Comparison of ENCODE assay signal across 21 cellular contexts in the genomic region with DNA sequence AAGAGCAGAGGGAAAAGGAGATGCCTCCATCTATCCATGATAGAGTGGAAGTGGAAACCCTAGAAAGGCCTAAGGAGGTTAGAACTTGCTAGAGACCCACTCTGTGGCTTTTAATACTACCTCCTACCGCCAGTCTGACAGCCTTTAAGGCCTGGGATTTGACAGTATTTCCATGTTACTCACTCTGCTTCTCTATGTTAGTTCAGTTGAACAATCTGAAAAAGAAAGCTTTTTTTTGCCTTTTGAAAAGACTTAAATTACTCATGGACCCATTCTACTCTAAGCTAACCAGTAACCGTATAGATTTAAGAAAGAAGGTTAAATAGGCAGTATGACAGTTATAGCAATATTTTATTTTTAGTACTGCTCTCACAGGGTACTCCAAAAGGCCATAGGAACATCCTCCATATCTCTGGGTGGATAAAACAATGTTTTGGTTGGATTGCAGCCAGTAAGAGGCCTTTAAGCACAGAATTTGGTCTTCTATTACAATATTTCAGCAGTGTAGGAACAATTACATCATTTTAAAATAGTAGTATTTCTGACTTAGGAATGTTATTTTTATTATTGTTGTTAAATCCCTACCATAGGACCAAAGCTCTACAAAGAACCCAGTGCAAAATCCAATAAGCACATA. TPM values are rescaled to one million over a fixed set of nuclear protein-coding genes. Genes with fewer than 3 reads are reported as not detected.
DNase-seq lines count a peak whose midpoint lies in the region; ATAC-seq and TF ChIP-seq lines count a peak whose summit lies in the region.
"Had no signal": no experiment of that assay in that cellular context is flagged by ENCODE, and none has a peak within 500 bp of the region (broad histone marks: within the 10 kb centered on the region; RNA-seq: fewer than 3 reads in every experiment).

No MANE protein-coding gene starts in this region.

- H3K4me3 Mint-ChIP-seq in activated T-cell treated with anti-CD3 and anti-CD28 coated beads, Interleukin-2, amount 50 U/mL, for 4 hours, result no peak overlapping the region
- no peak overlapping the region for H3K4me3 Mint-ChIP-seq in osteocyte (ENCODE audit: unreplicated experiment)
- no peak overlapping the region for H3K4me3 Mint-ChIP-seq in activated T-helper 1 cell treated with anti-CD3 and anti-CD28 coated beads, Interleukin-12 subunit alpha, Interleukin-12 subunit beta, Interleukin-2, Interleukin-4 antibody, amounts not matched to agents 30 ng/mL and 10 ng/mL and 1 ng/mL, durations not matched to agents 14 hours and 24 hours and 36 hours
- H3K4me3 Mint-ChIP-seq: neural crest cell had no signal

- no peak overlapping the region for H3K4me2 ChIP-seq in IMR-90 (ENCODE audit: low read depth, low read length)
- H3K4me2 ChIP-seq: hepatocyte had no signal

- H3K79me1 ChIP-seq in IMR-90 (ENCODE audit: low read depth in 1 of 2, low read length in 2 of 2), result peaks cover 0 to 3% of the 10 kb centered on the region in 2 experiments; a peak in 1 of 4 replicates

- no peaks in the 10 kb centered on the region for H3K4me1 ChIP-seq in IMR-90 (ENCODE audit: control insufficient read depth, insufficient read depth, low read length)
- H3K4me1 ChIP-seq in upper lobe of right lung, result no peaks in the 10 kb centered on the region
- H3K4me1 ChIP-seq in stomach, result no peaks in the 10 kb centered on the region
- H3K4me1 ChIP-seq: ascending aorta had no signal

- no peak overlapping the region for H2BK15ac ChIP-seq in IMR-90 (ENCODE audit: low read depth, low read length)

- peak; percentile 52 to 57 for ATAC-seq in activated T-cell treated with anti-CD3 and anti-CD28 coated beads, Interleukin-2, amount 50 U/mL, for 4 hours
- ATAC-seq in IMR-90 (ENCODE audit: low read depth), result peak; percentile 21
- ATAC-seq in upper lobe of right lung, result no peak

- no peaks in the 10 kb centered on the region for H3K9me3 Mint-ChIP-seq in activated T-cell treated with anti-CD3 and anti-CD28 coated beads, Interleukin-2, amount 50 U/mL, for 4 hours
- H3K9me3 Mint-ChIP-seq in osteocyte (ENCODE audit: unreplicated experiment), result no peaks in the 10 kb centered on the region
- H3K9me3 Mint-ChIP-seq in activated T-helper 1 cell treated with anti-CD3 and anti-CD28 coated beads, Interleukin-12 subunit alpha, Interleukin-12 subunit beta, Interleukin-2, Interleukin-4 antibody, amounts not matched to agents 30 ng/mL and 10 ng/mL and 1 ng/mL, durations not matched to agents 14 hours and 24 hours and 36 hours, result no peaks in the 10 kb centered on the region
- H3K9me3 Mint-ChIP-seq: neural crest cell had no signal

- H3K4me3 ChIP-seq in IMR-90 (ENCODE audit: insufficient read depth, low read depth, low read length), result no peak overlapping the region
- no peak overlapping the region for H3K4me3 ChIP-seq in choroid plexus epithelial cell (ENCODE audit: low read depth, low read length)
- no peak overlapping the region for H3K4me3 ChIP-seq in upper lobe of right lung
- H3K4me3 ChIP-seq in stomach, result no peak overlapping the region
- H3K4me3 ChIP-seq: ascending aorta, esophagus muscularis mucosa, hepatocyte, MG63 had no signal

- H3K4me1 Mint-ChIP-seq in activated T-cell treated with anti-CD3 and anti-CD28 coated beads, Interleukin-2, amount 50 U/mL, for 4 hours (ENCODE audit: low read depth), result peaks cover 7% of the 10 kb centered on the region
- H3K4me1 Mint-ChIP-seq in osteocyte (ENCODE audit: unreplicated experiment), result peaks cover 24% of the 10 kb centered on the region
- no peaks in the 10 kb centered on the region for H3K4me1 Mint-ChIP-seq in activated T-helper 1 cell treated with anti-CD3 and anti-CD28 coated beads, Interleukin-12 subunit alpha, Interleukin-12 subunit beta, Interleukin-2, Interleukin-4 antibody, amounts not matched to agents 30 ng/mL and 10 ng/mL and 1 ng/mL, durations not matched to agents 14 hours and 24 hours and 36 hours (ENCODE audit: low read depth)
- H3K4me1 Mint-ChIP-seq: neural crest cell had no signal

- POLR2A ChIA-PET in IMR-90 (lab: Charles Lee; ENCODE audit: unreplicated experiment), result no interaction called here

- H3K4ac ChIP-seq in IMR-90 (ENCODE audit: low read depth, low read length), result no peak overlapping the region

- dilution Hi-C loops in IMR-90 (cut with HindIII; ENCODE audit: low sequenced_read_pairs, unreplicated experiment), result no loop called here

- H4K5ac ChIP-seq in IMR-90 (ENCODE audit: low read depth, low read length), result no peak overlapping the region

- no peak overlapping the region for H2BK120ac ChIP-seq in IMR-90 (ENCODE audit: low read depth, low read length)

- H2AFZ ChIP-seq in IMR-90 (replicated peaks; ENCODE audit: low read length, poor library complexity), result no peak overlapping the region
- H2AFZ ChIP-seq: hepatocyte had no signal

- H2AK5ac ChIP-seq in IMR-90 (ENCODE audit: low read depth, low read length), result no peak overlapping the region

- DNase-seq in activated T-cell treated with anti-CD3 and anti-CD28 coated beads, Interleukin-2, amount 50 U/mL, for 4 hours, result no peak
- DNase-seq in activated T-cell treated with anti-CD3 and anti-CD28 coated beads, Interleukin-2, amount 50 U/mL, for 1 hour, result no peak
- DNase-seq in IMR-90 (peak; percentile 66), choroid plexus epithelial cell (ENCODE audit: low read depth) (peak; percentile 94), osteocyte (ENCODE audit: extremely low spot score, unreplicated experiment) (no peak), upper lobe of right lung (no peak), stomach (no peak)
- DNase-seq in activated T-helper 1 cell treated with anti-CD3 and anti-CD28 coated beads, Interleukin-12 subunit alpha, Interleukin-12 subunit beta, Interleukin-2, Interleukin-4 antibody, amounts not matched to agents 30 ng/mL and 10 ng/mL and 1 ng/mL, durations not matched to agents 14 hours and 24 hours and 36 hours (ENCODE audit: low spot score), result no peak
- DNase-seq: ACHN, activated gamma-delta T cell, DND-41, MG63, NCI-H187 treated with DMSO at 0.1 percent for 48 hours, NCI-H446 treated with DMSO at 0.1 percent for 48 hours had no signal

- no peak overlapping the region for H4K8ac ChIP-seq in IMR-90 (ENCODE audit: low read depth in 2 of 2, low read length in 2 of 2)

- no peak overlapping the region for H3K18ac ChIP-seq in IMR-90 (ENCODE audit: low read depth, low read length)

- H3K36me3 ChIP-seq in IMR-90 (ENCODE audit: control insufficient read depth, insufficient read depth, low read length), result peaks cover 24% of the 10 kb centered on the region
- H3K36me3 ChIP-seq in upper lobe of right lung, result peaks cover 52% of the 10 kb centered on the region
- H3K36me3 ChIP-seq in stomach, result peaks cover 22 to 66% (median 63%) of the 10 kb centered on the region in 4 donors

- no TSS peak for BruUV-seq in IMR-90 (replicated peaks; lab: Mats Ljungman, UMichigan)

- no peak overlapping the region for H3K27ac ChIP-seq in IMR-90 (ENCODE audit: insufficient read depth, low read length)
- no peak overlapping the region for H3K27ac ChIP-seq in upper lobe of right lung
- H3K27ac ChIP-seq in stomach, result no peak overlapping the region
- H3K27ac ChIP-seq: ascending aorta, esophagus muscularis mucosa, hepatocyte, VCaP had no signal

- intact Hi-C loops in IMR-90 (cut with micrococcal nuclease) (no loop called here), upper lobe of right lung (cut with DNase I) (no loop called here), stomach (cut with DNase I; ENCODE audit: low total_unique reads) (no loop called here)
- intact Hi-C loops in activated T-helper 1 cell treated with anti-CD3 and anti-CD28 coated beads, Interleukin-12 subunit alpha, Interleukin-12 subunit beta, Interleukin-2, Interleukin-4 antibody, amounts not matched to agents 30 ng/mL and 10 ng/mL and 1 ng/mL, durations not matched to agents 14 hours and 24 hours and 36 hours (cut with micrococcal nuclease), result no loop called here

- H3K9ac ChIP-seq in IMR-90 (ENCODE audit: low read depth, low read length), result no peak overlapping the region

- no peak overlapping the region for H2BK20ac ChIP-seq in IMR-90 (ENCODE audit: low read depth, low read length)

- in situ Hi-C loops in IMR-90 (cut with MboI; ENCODE audit: low sequenced_read_pairs), result no loop called here

- H3K27me3 ChIP-seq in IMR-90 (ENCODE audit: control insufficient read depth, insufficient read depth, low read length) (no peaks in the 10 kb centered on the region), upper lobe of right lung (no peaks in the 10 kb centered on the region), stomach (no peaks in the 10 kb centered on the region)
- H3K27me3 ChIP-seq: ascending aorta, esophagus muscularis mucosa, hepatocyte, MG63 had no signal

- H3K36me3 Mint-ChIP-seq in activated T-cell treated with anti-CD3 and anti-CD28 coated beads, Interleukin-2, amount 50 U/mL, for 4 hours (ENCODE audit: insufficient read depth), result peaks cover 11% of the 10 kb centered on the region
- peaks cover 36% of the 10 kb centered on the region for H3K36me3 Mint-ChIP-seq in osteocyte (ENCODE audit: unreplicated experiment)
- H3K36me3 Mint-ChIP-seq in activated T-helper 1 cell treated with anti-CD3 and anti-CD28 coated beads, Interleukin-12 subunit alpha, Interleukin-12 subunit beta, Interleukin-2, Interleukin-4 antibody, amounts not matched to agents 30 ng/mL and 10 ng/mL and 1 ng/mL, durations not matched to agents 14 hours and 24 hours and 36 hours (ENCODE audit: low read depth), result no peaks in the 10 kb centered on the region

- no peak overlapping the region for H3K23ac ChIP-seq in IMR-90 (ENCODE audit: low read depth, low read length)

- TF ChIP-seq EP300 in stomach (IDR thresholded peaks at IDR 0.05), result no peak

- no peak overlapping the region for H3K14ac ChIP-seq in IMR-90 (replicated peaks; ENCODE audit: low read depth, low read length)

- TF ChIP-seq RAD21 in IMR-90 (IDR thresholded peaks at IDR 0.05; ENCODE audit: low read length), result no peak

- H4K91ac ChIP-seq in IMR-90 (ENCODE audit: insufficient read depth, low read depth, low read length), result no peak overlapping the region

- TF ChIP-seq POLR2A in IMR-90 (IDR thresholded peaks at IDR 0.05; ENCODE audit: low read depth, low read length) (no peak), stomach (IDR thresholded peaks at IDR 0.05) (no peak)

- no peak overlapping the region for H2AK9ac ChIP-seq in IMR-90 (replicated peaks; ENCODE audit: low read depth, low read length, poor library complexity)

- H3K27me3 Mint-ChIP-seq in activated T-cell treated with anti-CD3 and anti-CD28 coated beads, Interleukin-2, amount 50 U/mL, for 4 hours (ENCODE audit: low read depth), result peaks cover 2% of the 10 kb centered on the region
- H3K27me3 Mint-ChIP-seq in osteocyte (ENCODE audit: unreplicated experiment), result no peaks in the 10 kb centered on the region
- H3K27me3 Mint-ChIP-seq in activated T-helper 1 cell treated with anti-CD3 and anti-CD28 coated beads, Interleukin-12 subunit alpha, Interleukin-12 subunit beta, Interleukin-2, Interleukin-4 antibody, amounts not matched to agents 30 ng/mL and 10 ng/mL and 1 ng/mL, durations not matched to agents 14 hours and 24 hours and 36 hours (ENCODE audit: insufficient read depth), result no peaks in the 10 kb centered on the region

- H3K27ac Mint-ChIP-seq in osteocyte (ENCODE audit: unreplicated experiment), result peak overlapping the region; percentile 84
- H3K27ac Mint-ChIP-seq in activated T-helper 1 cell treated with anti-CD3 and anti-CD28 coated beads, Interleukin-12 subunit alpha, Interleukin-12 subunit beta, Interleukin-2, Interleukin-4 antibody, amounts not matched to agents 30 ng/mL and 10 ng/mL and 1 ng/mL, durations not matched to agents 14 hours and 24 hours and 36 hours, result no peak overlapping the region

- CTCF ChIA-PET in IMR-90 (lab: Yijun Ruan, JAX), result no interaction called here

- H3K9me3 ChIP-seq in IMR-90 (ENCODE audit: control insufficient read depth, insufficient read depth, low read length) (no peaks in the 10 kb centered on the region), upper lobe of right lung (no peaks in the 10 kb centered on the region), stomach (no peaks in the 10 kb centered on the region)
- H3K9me3 ChIP-seq: ascending aorta, esophagus muscularis mucosa, MG63 had no signal

- H4K20me1 ChIP-seq in IMR-90 (ENCODE audit: insufficient read depth, low read length), result no peaks in the 10 kb centered on the region

- no peak overlapping the region for H3K56ac ChIP-seq in IMR-90 (ENCODE audit: extremely low read depth, insufficient read depth, low read length)

- no peak overlapping the region for H2BK5ac ChIP-seq in IMR-90 (ENCODE audit: low read depth, low read length, poor library complexity, severe bottlenecking)

- no peak for TF ChIP-seq CTCF in IMR-90 (conservative IDR thresholded peaks at IDR 0.05; ENCODE audit: low read depth, low read length)
- TF ChIP-seq CTCF in choroid plexus epithelial cell (conservative IDR thresholded peaks at IDR 0.05; ENCODE audit: low read depth, low read length), result no peak
- TF ChIP-seq CTCF in osteocyte (IDR thresholded peaks at IDR 0.05), result no peak
- TF ChIP-seq CTCF in upper lobe of right lung (IDR thresholded peaks at IDR 0.05), result no peak
- no peak for TF ChIP-seq CTCF in stomach (IDR thresholded peaks at IDR 0.05)

- no CpG with 5 or more reads among the region's 2 CpGs for WGBS in IMR-90 (ENCODE audit: extremely low coverage in 2 of 2, insufficient read length in 1 of 2), 2 experiments
- WGBS in stomach, 5 donors, result 81 to 90% (median 84%) methylated on average over 2 of the region's 2 CpGs

- H3K9me1 ChIP-seq in IMR-90 (ENCODE audit: insufficient read depth, low read length), result no peaks in the 10 kb centered on the region

RNA-seq across cellular contexts. Expression of gene GPR25, which starts 15.9 kb away (rescaled TPM):
- total RNA-seq in activated T-cell treated with anti-CD3 and anti-CD28 coated beads, Interleukin-2, amount 50 U/mL, for 4 hours, result under 1 TPM in 1 of 3 donors, not detected in 2; 0.16 TPM
- total RNA-seq in IMR-90 (2012; rRNA removed) (not detected in 2 replicates), osteocyte (not detected in 2 replicates), upper lobe of right lung (0.32 TPM), stomach (not detected)
- polyA plus RNA-seq in IMR-90 (2012; rRNA removed) (not detected in 2 replicates), stomach (1 to 10 TPM in 1 of 3 donors, under 1 TPM in 2; 0.08 to 1.5 (median 0.75) TPM)
- polyA plus RNA-seq in IMR-90 (2012; cell fraction: cytosol; rRNA removed), result not detected in 2 replicates
- polyA plus RNA-seq in IMR-90 (2012; cell fraction: nucleus; rRNA removed; ENCODE audit: low replicate concordance), result not detected in 2 replicates
- total RNA-seq in activated T-helper 1 cell treated with anti-CD3 and anti-CD28 coated beads, Interleukin-12 subunit alpha, Interleukin-12 subunit beta, Interleukin-2, Interleukin-4 antibody, amounts not matched to agents 30 ng/mL and 10 ng/mL and 1 ng/mL, durations not matched to agents 14 hours and 24 hours and 36 hours, result not detected in 2 replicates
- total RNA-seq: ascending aorta; esophagus muscularis mucosa; hepatocyte; neural crest cell; T-helper 1 cell treated with Interleukin-12 subunit alpha and Interleukin-12 subunit beta and Interleukin-4 antibody, amounts not matched to agents 30 ng/mL and 1 ng/mL, for 36 hours had no signal
- polyA plus RNA-seq: hepatocyte, keratinocyte had no signal

RNA-seq across cellular contexts. Expression of gene INAVA, which starts 37.9 kb away (rescaled TPM):
- total RNA-seq in activated T-cell treated with anti-CD3 and anti-CD28 coated beads, Interleukin-2, amount 50 U/mL, for 4 hours, result under 1 TPM; 0.13 to 0.29 (median 0.22) TPM
- under 0.01 TPM in 1 of 2 replicates, not detected in the other for total RNA-seq in IMR-90 (2012; rRNA removed)
- polyA plus RNA-seq in IMR-90 (2012; rRNA removed), result 0.07 and 0.13 TPM in 2 replicates
- 0.02 and 0.21 TPM in 2 replicates for polyA plus RNA-seq in IMR-90 (2012; cell fraction: cytosol; rRNA removed)
- polyA plus RNA-seq in IMR-90 (2012; cell fraction: nucleus; rRNA removed; ENCODE audit: low replicate concordance), result 0.24 and 0.48 TPM in 2 replicates
- 2.0 and 2.1 TPM in 2 replicates for total RNA-seq in osteocyte
- 9.0 TPM for total RNA-seq in upper lobe of right lung
- 100 to 1,000 TPM in 3 of 5 donors, 10 to 100 TPM in 2; 38.0 to 184 (median 102) TPM for total RNA-seq in stomach
- polyA plus RNA-seq in stomach, result 10 to 100 TPM; 11.3 to 75.3 (median 28.2) TPM
- 0.16 TPM in 1 of 2 replicates, not detected in the other for total RNA-seq in activated T-helper 1 cell treated with anti-CD3 and anti-CD28 coated beads, Interleukin-12 subunit alpha, Interleukin-12 subunit beta, Interleukin-2, Interleukin-4 antibody, amounts not matched to agents 30 ng/mL and 10 ng/mL and 1 ng/mL, durations not matched to agents 14 hours and 24 hours and 36 hours
- total RNA-seq: ascending aorta; T-helper 1 cell treated with Interleukin-12 subunit alpha and Interleukin-12 subunit beta and Interleukin-4 antibody, amounts not matched to agents 30 ng/mL and 1 ng/mL, for 36 hours had no signal

Comparison
In these comparisons a context has a peak if more than half of its experiments do, and no peak if none do; other contexts are left out.
1. DNase-seq: peak in IMR-90 (single experiment) and choroid plexus epithelial cell (single experiment); none in activated T-cell treated with anti-CD3 and anti-CD28 coated beads, Interleukin-2, amount 50 U/mL, for 4 hours (single experiment), activated T-cell treated with anti-CD3 and anti-CD28 coated beads, Interleukin-2, amount 50 U/mL, for 1 hour (single experiment), osteocyte (single experiment), upper lobe of right lung (single experiment), stomach (single experiment) and activated T-helper 1 cell treated with anti-CD3 and anti-CD28 coated beads, Interleukin-12 subunit alpha, Interleukin-12 subunit beta, Interleukin-2, Interleukin-4 antibody, amounts not matched to agents 30 ng/mL and 10 ng/mL and 1 ng/mL, durations not matched to agents 14 hours and 24 hours and 36 hours (single experiment).